Comparison of ENCODE assay signal across 8 cellular contexts in the genomic region with DNA sequence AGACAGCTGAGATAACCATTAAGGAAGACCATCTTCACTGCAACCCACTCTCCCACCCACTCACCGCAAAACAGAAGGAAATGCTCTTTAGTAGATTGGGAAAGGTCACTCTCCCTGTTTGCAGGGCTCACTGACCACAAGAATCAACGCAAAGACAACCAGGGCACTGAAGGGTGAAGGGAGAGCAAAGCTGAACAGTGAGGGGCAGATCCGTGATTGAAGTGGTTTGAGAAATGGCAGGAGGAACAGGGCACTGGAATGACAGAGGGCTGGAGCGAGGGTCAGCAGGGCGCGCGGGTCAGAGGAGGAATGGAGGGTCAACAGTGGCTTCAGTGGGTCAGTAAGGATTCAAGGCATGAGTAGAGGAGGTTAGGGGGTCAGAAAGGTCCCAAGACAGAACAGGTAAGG. TPM values are rescaled to one million over a fixed set of nuclear protein-coding genes. Genes with fewer than 3 reads are reported as not detected.
DNase-seq lines count a peak whose midpoint lies in the region; ATAC-seq and TF ChIP-seq lines count a peak whose summit lies in the region.

No MANE protein-coding gene starts in this region.

- H3K27me3 ChIP-seq in DND-41 (ENCODE audit: insufficient read depth, low read length, poor library complexity) = no peaks in the 10 kb centered on the region
- H3K27me3 ChIP-seq in iPS DF 6.9 (ENCODE audit: control insufficient read depth, insufficient read depth, low read length) = no peaks in the 10 kb centered on the region
- no peaks in the 10 kb centered on the region for H3K27me3 ChIP-seq in skeletal muscle tissue (ENCODE audit: control insufficient read depth in 3 of 3, insufficient read depth in 3 of 3, low read length in 3 of 3)

- no peaks in the 10 kb centered on the region for H3K9me3 Mint-ChIP-seq in activated CD4-positive, alpha-beta memory T cell treated with anti-CD3 and anti-CD28 coated beads for 36 hours

- ATAC-seq in DND-41 (ENCODE audit: insufficient read depth, low read depth) (no peak), HG02870 (IDR thresholded peaks at IDR 0.05; ENCODE audit: unreplicated experiment) (peak; percentile 3), HG03175 (IDR thresholded peaks at IDR 0.05; ENCODE audit: unreplicated experiment) (no peak)

- POLR2A ChIA-PET in activated CD4-positive, alpha-beta memory T cell treated with anti-CD3 and anti-CD28 coated beads for 36 hours (lab: Charles Lee) = interaction anchor here (1.0 kb wide), 1 partner anchor 12 kb away, joined by 4 read pairs; no protein-coding TSS in a partner anchor

- peaks cover 41% of the 10 kb centered on the region for H3K4me1 ChIP-seq in DND-41 (ENCODE audit: insufficient read depth, low read length)
- peaks cover 2% of the 10 kb centered on the region; the same call in 1 of the 2 replicates for H3K4me1 ChIP-seq in iPS DF 6.9 (ENCODE audit: control insufficient read depth, insufficient read depth, low read length)
- peaks cover 24 to 39% (median 27%) of the 10 kb centered on the region in 3 donors for H3K4me1 ChIP-seq in skeletal muscle tissue (ENCODE audit: control insufficient read depth in 3 of 3, insufficient read depth in 3 of 3, low read length in 3 of 3)

- H3K27ac ChIP-seq in DND-41 (ENCODE audit: low read length) = peak overlapping the region; percentile 96
- H3K27ac ChIP-seq in iPS DF 6.9 (ENCODE audit: low read length) = no peak overlapping the region
- peak overlapping the region; percentile 77 for H3K27ac ChIP-seq in skeletal muscle tissue (ENCODE audit: low read depth, low read length)

- H3K4me1 Mint-ChIP-seq in activated CD4-positive, alpha-beta memory T cell treated with anti-CD3 and anti-CD28 coated beads for 36 hours (ENCODE audit: low read depth) = peaks cover 58% of the 10 kb centered on the region

- no peak for TF ChIP-seq CTCF in DND-41 (IDR thresholded peaks at IDR 0.05; ENCODE audit: borderline replicate concordance, extremely low read depth, low read length, poor library complexity, severe bottlenecking)

- H3K9me3 ChIP-seq in DND-41 (ENCODE audit: insufficient read depth, low read length, severe bottlenecking) = no peaks in the 10 kb centered on the region
- no peaks in the 10 kb centered on the region for H3K9me3 ChIP-seq in iPS DF 6.9 (ENCODE audit: control insufficient read depth, insufficient read depth, low read length)
- H3K9me3 ChIP-seq in skeletal muscle tissue (ENCODE audit: control insufficient read depth in 3 of 3, low read length in 3 of 3) = no peaks in the 10 kb centered on the region

- no peak for DNase-seq in DND-41
- no peak for DNase-seq in activated CD4-positive, alpha-beta memory T cell treated with anti-CD3 and anti-CD28 coated beads for 36 hours
- no peak for DNase-seq in iPS DF 6.9 (ENCODE audit: low read depth, low spot score)
- no peak for DNase-seq in cortex of kidney (lab: John Stamatoyannopoulos, UW)
- DNase-seq in NCI-H345 treated with DMSO at 0.1 percent for 48 hours (lab: John Stamatoyannopoulos, UW; ENCODE audit: unreplicated experiment) = no peak

- CTCF ChIA-PET in activated CD4-positive, alpha-beta memory T cell treated with anti-CD3 and anti-CD28 coated beads for 36 hours (lab: Charles Lee) = interaction anchor here (1.3 to 4.7 kb wide), 3 partner anchors 14 to 277 kb away, joined by 3 to 25 read pairs (median 21); no protein-coding TSS in a partner anchor

- peak overlapping the region; percentile 98 for H3K4me3 ChIP-seq in DND-41 (ENCODE audit: low read depth in 1 of 2, low read length in 2 of 2)
- peak overlapping the region; percentile 93 for H3K4me3 ChIP-seq in iPS DF 6.9 (ENCODE audit: low read length)
- peak overlapping the region; percentile 74 to 88 (median 84) for H3K4me3 ChIP-seq in skeletal muscle tissue (ENCODE audit: low read length in 3 of 3)

- no peaks in the 10 kb centered on the region for H3K27me3 Mint-ChIP-seq in activated CD4-positive, alpha-beta memory T cell treated with anti-CD3 and anti-CD28 coated beads for 36 hours

- no CpG with 5 or more reads among the region's 7 CpGs for WGBS in iPS DF 6.9 (ENCODE audit: insufficient coverage, insufficient read length)

- peaks cover 15% of the 10 kb centered on the region for H3K36me3 Mint-ChIP-seq in activated CD4-positive, alpha-beta memory T cell treated with anti-CD3 and anti-CD28 coated beads for 36 hours

- peaks cover 21% of the 10 kb centered on the region; the same call in 1 of the 2 replicates for H4K20me1 ChIP-seq in DND-41 (ENCODE audit: insufficient read depth, low read length)

- H3K27ac Mint-ChIP-seq in activated CD4-positive, alpha-beta memory T cell treated with anti-CD3 and anti-CD28 coated beads for 36 hours = peak overlapping the region; percentile 93

- H3K4me2 ChIP-seq in DND-41 (ENCODE audit: insufficient read depth, low read length) = peak overlapping the region; percentile 93

- intact Hi-C loops in activated CD4-positive, alpha-beta memory T cell treated with anti-CD3 and anti-CD28 coated beads for 36 hours (cut with micrococcal nuclease) = loop anchor here (1.0 to 5.0 kb wide), 2 partner anchors 11 to 33 kb away; a partner anchor contains a TSS

- H3K4me3 Mint-ChIP-seq in activated CD4-positive, alpha-beta memory T cell treated with anti-CD3 and anti-CD28 coated beads for 36 hours = peak overlapping the region; percentile 98

- H3K79me2 ChIP-seq in DND-41 (ENCODE audit: insufficient read depth, low read length) = peaks cover 54% of the 10 kb centered on the region

- H3K36me3 ChIP-seq in DND-41 (ENCODE audit: insufficient read depth, low read length) = peaks cover 8% of the 10 kb centered on the region; the same call in 1 of the 2 replicates
- no peaks in the 10 kb centered on the region for H3K36me3 ChIP-seq in iPS DF 6.9 (ENCODE audit: control insufficient read depth, insufficient read depth, low read length)
- peaks cover 0 to 2% (median 0%) of the 10 kb centered on the region in 3 donors for H3K36me3 ChIP-seq in skeletal muscle tissue (ENCODE audit: control insufficient read depth in 3 of 3, insufficient read depth in 3 of 3, low read length in 3 of 3)

- H3K9ac ChIP-seq in DND-41 (ENCODE audit: low read depth, low read length) (peak overlapping the region; percentile 86), skeletal muscle tissue (ENCODE audit: low read depth in 1 of 3, low read length in 3 of 3) (peak overlapping the region; percentile 90 to 94 (median 93))

- peak overlapping the region; percentile 95 for H2AFZ ChIP-seq in DND-41 (ENCODE audit: low read depth, low read length)

RNA-seq across cellular contexts. Expression of a gene that starts 0.5 kb away (rescaled TPM):
- 10 to 100 TPM; 20.0 to 20.5 TPM for total RNA-seq in activated CD4-positive, alpha-beta memory T cell treated with anti-CD3 and anti-CD28 coated beads for 36 hours
- 17.2 TPM for total RNA-seq in skeletal muscle tissue

RNA-seq across cellular contexts. Expression of a gene that starts 11.6 kb away (rescaled TPM):
- total RNA-seq in activated CD4-positive, alpha-beta memory T cell treated with anti-CD3 and anti-CD28 coated beads for 36 hours = 10 to 100 TPM; 23.5 to 25.4 TPM
- total RNA-seq in skeletal muscle tissue = 5.7 TPM
